Comparison of ENCODE assay signal across 15 cellular contexts in genomic region chr15:25060472-25060803, GRCh38.
A peak's percentile ranks its signal among the peaks of the same experiment; 100 is the strongest.
DNase-seq lines count a peak whose midpoint lies in the region; ATAC-seq, FAIRE-seq and TF ChIP-seq lines count a peak whose summit lies in the region.
"Had no signal": no experiment of that assay in that cellular context is flagged by ENCODE, and none has a peak within 500 bp of the region (broad histone marks: within the 10 kb centered on the region; RNA-seq: fewer than 3 reads in every experiment).

No MANE protein-coding gene starts in this region.

- no peaks in the 10 kb centered on the region for H3K4me1 ChIP-seq in liver (ENCODE audit: control insufficient read depth in 4 of 4, insufficient read depth in 4 of 4, low read length in 3 of 4)
- no peaks in the 10 kb centered on the region for H3K4me1 ChIP-seq in HepG2 (ENCODE audit: insufficient read depth, low read length)
- no peaks in the 10 kb centered on the region for H3K4me1 ChIP-seq in stomach
- no peaks in the 10 kb centered on the region for H3K4me1 ChIP-seq in uterus
- H3K4me1 ChIP-seq: Caco-2 had no signal

- no peak overlapping the region for H2AFZ ChIP-seq in HepG2 (ENCODE audit: low read length)

- TF ChIP-seq EP300 in HepG2 (IDR thresholded peaks at IDR 0.05; ENCODE audit: low read depth in 2 of 2, low read length in 2 of 2) (no peak), HepG2 (CRISPR knock-in tag; IDR thresholded peaks at IDR 0.05; ENCODE audit: borderline replicate concordance) (no peak), stomach (IDR thresholded peaks at IDR 0.05) (no peak)

- no peaks in the 10 kb centered on the region; the same call in 1 of the 2 replicates for H4K20me1 ChIP-seq in HepG2 (ENCODE audit: insufficient read depth, low read length)

- WGBS in liver = 89% methylated on average over 8 of the region's 8 CpGs
- 59% methylated on average over 7 of the region's 8 CpGs for WGBS in HepG2 (ENCODE audit: low lambda C conversion rate)
- whole genome bisulfite sequencing in stomach, 5 donors = 83 to 94% (median 89%) methylated on average over 8 of the region's 8 CpGs

- no TSS peak for BruUV-seq in HepG2 (replicated peaks; lab: Mats Ljungman, UMichigan)

- no peak for DNase-seq in HepG2 (ENCODE audit: low spot score)
- peak; percentile 26 for DNase-seq in left lobe of liver (ENCODE audit: low spot score)
- DNase-seq in stomach = peak; percentile 23
- DNase-seq in uterus = peak; percentile 4
- DNase-seq in activated T-cell treated with anti-CD3 and anti-CD28 coated beads, Interleukin-2, amount 50 U/mL, for 1 hour = no peak
- DNase-seq in midbrain (lab: John Stamatoyannopoulos, UW) = no peak
- DNase-seq: MG63, NCI-H1105, NCI-H1694 treated with DMSO at 0.1 percent for 48 hours, Right ventricle myocardium superior had no signal

- POLR2A ChIA-PET in HepG2 (lab: Yijun Ruan, JAX) = no interaction called here

- no peaks in the 10 kb centered on the region for H3K27me3 ChIP-seq in liver (ENCODE audit: control insufficient read depth in 4 of 4, insufficient read depth in 4 of 4, low read length in 3 of 4)
- H3K27me3 ChIP-seq in HepG2 (ENCODE audit: control insufficient read depth in 1 of 2, insufficient read depth in 2 of 2, low read length in 2 of 2) = no peaks in the 10 kb centered on the region
- no peaks in the 10 kb centered on the region for H3K27me3 ChIP-seq in stomach
- H3K27me3 ChIP-seq in uterus = no peaks in the 10 kb centered on the region
- H3K27me3 ChIP-seq: MG63 had no signal

- H3K27ac ChIP-seq in liver (ENCODE audit: low read depth in 1 of 2, low read length in 2 of 2) (no peak overlapping the region), HepG2 (ENCODE audit: extremely low read length, insufficient read depth, low read length) (no peak overlapping the region), stomach (no peak overlapping the region), uterus (no peak overlapping the region)
- H3K27ac ChIP-seq: C4-2B had no signal

- TF ChIP-seq RAD21 in liver (IDR thresholded peaks at IDR 0.05) = no peak
- TF ChIP-seq RAD21 in HepG2 (CRISPR knock-in tag; IDR thresholded peaks at IDR 0.05) = no peak

- H3K9me3 ChIP-seq in liver (ENCODE audit: control insufficient read depth in 4 of 4, low read length in 3 of 4) (peaks cover 80 to 100% (median 99%) of the 10 kb centered on the region in 4 donors), HepG2 (ENCODE audit: low read length) (peaks cover 100% of the 10 kb centered on the region), stomach (peaks cover 99 to 100% (median 100%) of the 10 kb centered on the region in 4 donors), uterus (peaks cover 0 to 98% of the 10 kb centered on the region in 2 donors)

- intact Hi-C loops in HepG2 (cut with micrococcal nuclease; ENCODE audit: unreplicated experiment) = no loop called here
- intact Hi-C loops in stomach (cut with DNase I; ENCODE audit: low total_unique reads) = no loop called here
- intact Hi-C loops in uterus (cut with DNase I; ENCODE audit: low total_unique reads) = no loop called here

- H3K79me2 ChIP-seq in HepG2 (ENCODE audit: insufficient read depth, low read length) = no peaks in the 10 kb centered on the region

- TF ChIP-seq CTCF in liver (IDR thresholded peaks at IDR 0.05; ENCODE audit: low read depth, low read length, missing input control) (no peak), HepG2 (CRISPR knock-in tag; IDR thresholded peaks at IDR 0.05) (no peak), stomach (IDR thresholded peaks at IDR 0.05) (no peak), uterus (IDR thresholded peaks at IDR 0.05) (no peak)

- CTCF ChIA-PET in HepG2 (lab: Yijun Ruan, JAX; ENCODE audit: low intra/inter-chr PET ratio, low total read pairs) = no interaction called here

- no peak for FAIRE-seq in HepG2 (lab: Jason Lieb, UNC)
- FAIRE-seq: GM12891 had no signal

- in situ Hi-C loops in HepG2 (cut with HindIII; ENCODE audit: extremely low pct_ligation_motif_present, low pct_unique_long_range_greater_than_20kb) = no loop called here

- H3K4me2 ChIP-seq in HepG2 (ENCODE audit: low read depth, low read length) = no peak overlapping the region

- H3K4me3 ChIP-seq in liver (ENCODE audit: low read depth in 1 of 3, low read length in 3 of 3) = peak overlapping the region in 2 of 3 donors; percentile 45 to 69
- no peak overlapping the region for H3K4me3 ChIP-seq in HepG2 (replicated peaks in 1 of 3; ENCODE audit: insufficient read depth in 1 of 3, low read depth in 2 of 3, low read length in 3 of 3)
- no peak overlapping the region for H3K4me3 ChIP-seq in stomach
- no peak overlapping the region for H3K4me3 ChIP-seq in uterus
- H3K4me3 ChIP-seq: MG63 had no signal

- ATAC-seq in HepG2 (no peak), left lobe of liver (no peak), GM21447 (IDR thresholded peaks at IDR 0.05; ENCODE audit: unreplicated experiment) (no peak)

- H3K36me3 ChIP-seq in liver (ENCODE audit: control insufficient read depth in 4 of 4, insufficient read depth in 3 of 4, low read depth in 1 of 4, low read length in 3 of 4) = peaks cover 10 to 99% (median 90%) of the 10 kb centered on the region in 4 donors
- peaks cover 47 to 99% of the 10 kb centered on the region in 2 experiments for H3K36me3 ChIP-seq in HepG2 (replicated peaks in 1 of 2; ENCODE audit: control insufficient read depth in 1 of 2, insufficient read depth in 2 of 2, low read length in 2 of 2)
- H3K36me3 ChIP-seq in stomach = peaks cover 96 to 100% (median 100%) of the 10 kb centered on the region in 4 donors
- no peaks in the 10 kb centered on the region for H3K36me3 ChIP-seq in uterus
- H3K36me3 ChIP-seq: MG63 had no signal

- no peak overlapping the region for H3K9ac ChIP-seq in liver (ENCODE audit: low read depth in 1 of 2, low read length in 2 of 2)
- no peak overlapping the region for H3K9ac ChIP-seq in HepG2 (ENCODE audit: insufficient read depth, low read depth, low read length)

- no peak for TF ChIP-seq POLR2A in HepG2 (IDR thresholded peaks at IDR 0.05; ENCODE audit: insufficient read depth in 1 of 2, low read depth in 2 of 2, low read length in 2 of 2)
- no peak for TF ChIP-seq POLR2A in stomach (IDR thresholded peaks at IDR 0.05)
- TF ChIP-seq POLR2A in uterus (IDR thresholded peaks at IDR 0.05) = no peak

TF ChIP-seq in liver, 16 proteins besides CTCF, POLR2A, EP300 and RAD21:
- TF ChIP-seq HNF4G (IDR thresholded peaks at IDR 0.05) (no peak), SP1 (IDR thresholded peaks at IDR 0.05) (no peak), HNF4A (conservative IDR thresholded peaks at IDR 0.05) (no peak)

TF ChIP-seq in HepG2, 621 proteins besides CTCF, POLR2A, EP300 and RAD21:
- no peak for TF ChIP-seq ZNF788 (CRISPR knock-in tag; IDR thresholded peaks at IDR 0.05; ENCODE audit: borderline replicate concordance)

Comparison
In these comparisons a context has a peak if more than half of its experiments do, and no peak if none do; other contexts are left out.
1. H3K4me3 ChIP-seq: peak in liver (2 of 3); none in HepG2 (0 of 3), stomach (0 of 4) and uterus (0 of 2).
2. DNase-seq: peak in left lobe of liver (single experiment), stomach (single experiment) and uterus (2 of 2); none in HepG2 (single experiment), activated T-cell treated with anti-CD3 and anti-CD28 coated beads, Interleukin-2, amount 50 U/mL, for 1 hour (single experiment) and midbrain (single experiment).